Comparison of ENCODE assay signal across 8 cellular contexts in the genomic region with DNA sequence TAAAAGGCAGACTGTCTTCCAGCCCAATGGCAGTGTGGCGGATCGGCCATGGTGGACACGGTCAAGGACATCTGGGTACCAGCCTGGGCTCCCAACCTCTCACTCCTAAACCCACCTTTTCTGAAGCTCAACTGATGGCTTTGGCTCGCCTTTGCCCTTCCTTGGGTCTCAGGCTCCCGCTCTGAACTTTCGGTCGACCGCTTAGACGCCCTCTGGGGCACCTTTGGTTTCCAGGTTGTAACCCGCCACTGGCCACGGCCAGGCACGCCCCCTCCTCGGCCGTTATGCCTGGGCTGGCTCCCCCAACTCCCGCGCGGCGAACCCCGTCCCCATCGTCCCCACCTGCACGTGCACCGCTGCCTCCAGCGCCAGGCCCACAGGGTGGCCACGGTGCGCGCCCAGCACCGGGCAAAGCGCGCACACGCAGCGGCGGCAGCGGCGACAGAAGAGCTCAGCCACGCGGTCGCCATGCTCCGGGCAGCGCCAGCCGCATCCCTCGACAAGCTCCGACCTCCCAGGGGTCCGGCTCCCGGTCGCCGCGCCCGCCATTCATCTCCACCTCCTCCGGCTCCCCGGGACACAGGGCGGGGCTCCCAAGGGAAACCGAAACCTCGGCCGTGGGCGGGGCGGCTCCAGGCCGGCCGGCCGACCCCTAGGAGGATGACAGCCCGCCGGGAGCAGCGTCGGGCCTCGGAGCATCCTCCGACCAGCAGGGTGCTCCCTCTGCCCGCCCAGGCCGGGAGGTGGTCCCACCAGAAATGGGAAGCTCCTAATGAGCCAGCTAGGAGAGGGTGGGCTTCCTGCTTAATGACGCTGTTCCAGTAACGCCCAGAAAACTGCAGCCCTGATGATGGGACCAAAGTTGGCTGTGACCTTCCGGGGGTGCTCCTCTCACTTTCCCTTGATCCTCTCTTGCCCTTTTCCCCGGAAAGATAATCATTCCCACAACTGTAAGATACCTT. TPM values are rescaled to one million over a fixed set of nuclear protein-coding genes. Genes with fewer than 3 reads are reported as not detected.
DNase-seq lines count a peak whose midpoint lies in the region; ATAC-seq, FAIRE-seq and TF ChIP-seq lines count a peak whose summit lies in the region.

TSS of gene TRIM14 (minus strand) at position 583 of the 962 bp plus-strand sequence. CDS start at position 549, 34 bp downstream.

- H4K20me1 ChIP-seq in GM12878 (ENCODE audit: control insufficient read depth, insufficient read depth) = no peaks in the 10 kb centered on the region

- BruUV-seq in GM12878 (replicated peaks; lab: Mats Ljungman, UMichigan) = no TSS peak

- CTCF ChIA-PET in GM12878 (lab: Yijun Ruan, JAX) = interaction anchor here (0.6 to 2.9 kb wide), 28 partner anchors 8 to 500 kb away, joined by 3 to 49 read pairs (median 4); partner anchors contain the start of gene TBC1D2

- TF ChIP-seq CTCF in GM12878 (IDR thresholded peaks at IDR 0.05 in 2 of 3, conservative IDR thresholded peaks at IDR 0.05 in 1 of 3; ENCODE audit: control insufficient read depth in 2 of 3, extremely low read depth in 1 of 3, insufficient read depth in 1 of 3, low read depth in 3 of 3, low read length in 3 of 3) = peak in 2 of 3 experiments; percentile 28 to 44; a peak in 3 of 6 replicates

- no peak for TF ChIP-seq EP300 in GM12878 (IDR thresholded peaks at IDR 0.05; ENCODE audit: borderline replicate concordance in 1 of 2, control insufficient read depth in 1 of 2, low read depth in 2 of 2, low read length in 2 of 2)

- SMC1A ChIA-PET in GM12878 (lab: Charles Lee; ENCODE audit: uncharacterized antibody, unreplicated experiment) = interaction anchor here (0.7 to 2.7 kb wide), 28 partner anchors 10 to 657 kb away, joined by 3 to 26 read pairs (median 4); partner anchors contain the start of gene TBC1D2

- under 1% methylated on average over 59 of the region's 71 CpGs for WGBS in GM12878 (ENCODE audit: insufficient coverage, insufficient replicate concordance, low lambda C conversion rate, missing lambda C conversion rate)

- H3K27me3 ChIP-seq in GM12878 (replicated peaks in 1 of 2; ENCODE audit: control insufficient read depth in 2 of 2, insufficient read depth in 2 of 2, low read length in 1 of 2) (no peaks in the 10 kb centered on the region), iPS-15b (ENCODE audit: control insufficient read depth, insufficient read depth, low read length) (no peaks in the 10 kb centered on the region)

- peak within 1 kb of the TSS; percentile 85 for H2AFZ ChIP-seq in GM12878 (ENCODE audit: control insufficient read depth, low read depth, low read length)

- H3K4me2 ChIP-seq in GM12878 (ENCODE audit: control insufficient read depth, insufficient read depth) = peak within 1 kb of the TSS; percentile 81

- POLR2A ChIA-PET in GM12878 (lab: Charles Lee) = interaction anchor here (0.7 to 2.7 kb wide), 13 partner anchors 10 to 138 kb away, joined by 3 to 17 read pairs (median 5); partner anchors contain the start of genes NANS and TBC1D2

- H3K27ac ChIP-seq in GM12878 (ENCODE audit: control insufficient read depth, insufficient read depth) = peak within 1 kb of the TSS; percentile 90
- H3K27ac ChIP-seq in skin epidermis = peak within 1 kb of the TSS; percentile 72 to 95 (median 87)

- peak; percentile 47 for TF ChIP-seq RAD21 in GM12878 (IDR thresholded peaks at IDR 0.05; ENCODE audit: insufficient read depth, low read depth, low read length)

- ATAC-seq in GM21717 (IDR thresholded peaks at IDR 0.05; ENCODE audit: unreplicated experiment) = peak; percentile 59
- peak; percentile 78 for ATAC-seq in GM12878

- H3K9me3 ChIP-seq in GM12878 (replicated peaks; ENCODE audit: control insufficient read depth, insufficient read depth, low read length) (no peaks in the 10 kb centered on the region), iPS-15b (ENCODE audit: control insufficient read depth, insufficient read depth, low read length) (no peaks in the 10 kb centered on the region)

- H3K4me3 ChIP-seq in GM12878 = peak within 1 kb of the TSS; percentile 77
- peak within 1 kb of the TSS; percentile 75 for H3K4me3 ChIP-seq in iPS-15b (ENCODE audit: low read depth, low read length)
- peak within 1 kb of the TSS; percentile 48 to 82 (median 63) for H3K4me3 ChIP-seq in skin epidermis

- RAD21 ChIA-PET in GM12878 (lab: Charles Lee; ENCODE audit: unreplicated experiment) = interaction anchor here (0.5 to 3.1 kb wide), 22 partner anchors 10 to 196 kb away, joined by 3 to 34 read pairs (median 6); partner anchors contain the start of genes TBC1D2 and TRMO

- H3K4me1 ChIP-seq in GM12878 (ENCODE audit: control insufficient read depth, insufficient read depth, low read length) (peaks cover 25% of the 10 kb centered on the region), iPS-15b (ENCODE audit: control insufficient read depth, insufficient read depth, low read length) (no peaks in the 10 kb centered on the region)

- TF ChIP-seq POLR2A in GM12878 (IDR thresholded peaks at IDR 0.05; ENCODE audit: low read depth, low read length) = peak; percentile 94

- in situ Hi-C loops in GM12878 (cut with MboI) = no loop called here

- peaks cover 23% of the 10 kb centered on the region for H3K79me2 ChIP-seq in GM12878 (ENCODE audit: control insufficient read depth, insufficient read depth, low read length)

- DNase-seq in GF-D8 (lab: John Stamatoyannopoulos, UW) (peak; percentile 52), Kasumi-1 (lab: John Stamatoyannopoulos, UW) (peak; percentile 92 to 94), GM12878 (ENCODE audit: low read depth, low spot score) (no peak), DMS79 (lab: John Stamatoyannopoulos, UW) (no peak)

- intact Hi-C loops in T-helper 2 cell treated with Interferon-gamma antibody and Interleukin-4, amounts not matched to agents 100 ng/mL and 5 ng/mL, for 36 hours (cut with micrococcal nuclease) = loop anchor here (1.0 to 5.0 kb wide), 8 partner anchors 11 to 196 kb away; partner anchors contain the start of genes CORO2A, HEMGN, TBC1D2 and TRMO
- intact Hi-C loops in GM12878 (cut with micrococcal nuclease; ENCODE audit: unreplicated experiment) = loop anchor here (1.0 to 5.0 kb wide), 5 partner anchors 16 to 144 kb away; partner anchors contain the start of gene CORO2A

- H3K9ac ChIP-seq in GM12878 (ENCODE audit: control insufficient read depth, insufficient read depth, low read length) (peak within 1 kb of the TSS; percentile 88), iPS-15b (ENCODE audit: low read depth, low read length) (peak within 1 kb of the TSS; percentile 10)

- FAIRE-seq in GM12878 (lab: Jason Lieb, UNC) = no peak

- H3K36me3 ChIP-seq in GM12878 (ENCODE audit: control insufficient read depth in 2 of 2, insufficient read depth in 2 of 2, low read length in 1 of 2) (peaks cover 0 to 6% of the 10 kb centered on the region in 2 experiments; a peak in 2 of 4 replicates), iPS-15b (ENCODE audit: control insufficient read depth, insufficient read depth, low read length) (no peaks in the 10 kb centered on the region)

TF ChIP-seq in GM12878, 131 proteins besides CTCF, POLR2A, EP300 and RAD21 (continues in another document):
- peak; percentile 46 for TF ChIP-seq KLF5 (IDR thresholded peaks at IDR 0.05; ENCODE audit: partially characterized antibody)
- TF ChIP-seq KAT2A (conservative IDR thresholded peaks at IDR 0.05; ENCODE audit: control insufficient read depth, low read depth, low read length) = no peak
- 0 out of 2 replicates have a peak, but pooled peaks have one; percentile 15 for TF ChIP-seq RUNX3 (IDR thresholded peaks at IDR 0.05; ENCODE audit: low read length)
- TF ChIP-seq, protein P1, sequence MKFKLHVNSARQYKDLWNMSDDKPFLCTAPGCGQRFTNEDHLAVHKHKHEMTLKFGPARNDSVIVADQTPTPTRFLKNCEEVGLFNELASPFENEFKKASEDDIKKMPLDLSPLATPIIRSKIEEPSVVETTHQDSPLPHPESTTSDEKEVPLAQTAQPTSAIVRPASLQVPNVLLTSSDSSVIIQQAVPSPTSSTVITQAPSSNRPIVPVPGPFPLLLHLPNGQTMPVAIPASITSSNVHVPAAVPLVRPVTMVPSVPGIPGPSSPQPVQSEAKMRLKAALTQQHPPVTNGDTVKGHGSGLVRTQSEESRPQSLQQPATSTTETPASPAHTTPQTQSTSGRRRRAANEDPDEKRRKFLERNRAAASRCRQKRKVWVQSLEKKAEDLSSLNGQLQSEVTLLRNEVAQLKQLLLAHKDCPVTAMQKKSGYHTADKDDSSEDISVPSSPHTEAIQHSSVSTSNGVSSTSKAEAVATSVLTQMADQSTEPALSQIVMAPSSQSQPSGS (IDR thresholded peaks at IDR 0.05; ENCODE audit: low read length) = no peak
- TF ChIP-seq, protein P2, sequence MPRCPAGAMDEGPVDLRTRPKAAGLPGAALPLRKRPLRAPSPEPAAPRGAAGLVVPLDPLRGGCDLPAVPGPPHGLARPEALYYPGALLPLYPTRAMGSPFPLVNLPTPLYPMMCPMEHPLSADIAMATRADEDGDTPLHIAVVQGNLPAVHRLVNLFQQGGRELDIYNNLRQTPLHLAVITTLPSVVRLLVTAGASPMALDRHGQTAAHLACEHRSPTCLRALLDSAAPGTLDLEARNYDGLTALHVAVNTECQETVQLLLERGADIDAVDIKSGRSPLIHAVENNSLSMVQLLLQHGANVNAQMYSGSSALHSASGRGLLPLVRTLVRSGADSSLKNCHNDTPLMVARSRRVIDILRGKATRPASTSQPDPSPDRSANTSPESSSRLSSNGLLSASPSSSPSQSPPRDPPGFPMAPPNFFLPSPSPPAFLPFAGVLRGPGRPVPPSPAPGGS (IDR thresholded peaks at IDR 0.05; ENCODE audit: borderline replicate concordance, insufficient read depth, low read depth, low read length, poor library complexity, severe bottlenecking) = no peak
- TF ChIP-seq SMAD1 (IDR thresholded peaks at IDR 0.05; ENCODE audit: low read depth, partially characterized antibody) = no peak

RNA-seq across cellular contexts. Expression of gene TRIM14, which starts in this region (rescaled TPM):
- 87.0 and 88.5 TPM in 2 replicates for total RNA-seq in T-helper 2 cell treated with Interferon-gamma antibody and Interleukin-4, amounts not matched to agents 100 ng/mL and 5 ng/mL, for 36 hours
- 36.1 and 40.9 TPM in 2 replicates for total RNA-seq in GM12878 (2013; cell fraction: nucleolus; rRNA removed)
- 25.1 and 25.2 TPM in 2 replicates for total RNA-seq in GM12878 (2014; rRNA removed)
- 20.3 and 21.2 TPM in 2 replicates for total RNA-seq in GM12878 (2014; rRNA removed; fragmentation: Illumina TruSeq; extraction: Trizol)
- total RNA-seq in GM12878 (2021) = 53.3 and 54.4 TPM in 2 replicates
- polyA plus RNA-seq in GM12878 (2011; ENCODE audit: low read depth) = 15.8 TPM
- 25.9 and 32.7 TPM in 2 replicates for polyA plus RNA-seq in GM12878 (2011; rRNA removed)
- polyA plus RNA-seq in GM12878 (2011; cell fraction: cytosol; rRNA removed) = 31.9 and 34.9 TPM in 2 replicates
- 37.5 and 42.1 TPM in 2 replicates for polyA plus RNA-seq in GM12878 (2011; cell fraction: nucleus; rRNA removed)
- 20.1 and 25.2 TPM in 2 replicates for polyA plus RNA-seq in GM12878 (2012)
- 42.4 and 42.6 TPM in 2 replicates for polyA plus RNA-seq in GM12878 (2014; fragmentation: Illumina TruSeq; extraction: Trizol)
- 10 to 100 TPM in 1 of 2 experiments, 1 to 10 TPM in 1; 8.6 to 10.2 TPM for polyA plus RNA-seq in GM12878 (2014; fragmentation: Nextera tagmentation; extraction: Ambion mirVana)
- 39.6 and 39.7 TPM in 2 replicates for polyA plus RNA-seq in GM12878 (2014; rRNA removed)
- polyA plus RNA-seq in GM12878 (2016; fragmentation: Nextera tagmentation; extraction: Ambion mirVana) = 10 to 100 TPM; 38.7 to 41.2 TPM
- 19.4 and 22.8 TPM in 2 replicates for polyA minus RNA-seq in GM12878 (2011; rRNA and poly(A)+ RNA removed)
- polyA minus RNA-seq in GM12878 (2011; cell fraction: cytosol; rRNA and poly(A)+ RNA removed) = 12.7 and 13.5 TPM in 2 replicates
- polyA minus RNA-seq in GM12878 (2011; cell fraction: nucleus; rRNA and poly(A)+ RNA removed) = 9.3 and 16.3 TPM in 2 replicates

Comparison
In these comparisons a context has a peak if more than half of its experiments do, and no peak if none do; other contexts are left out.
1. DNase-seq: peak in GF-D8 (single experiment) and Kasumi-1 (2 of 2); none in GM12878 (single experiment) and DMS79 (single experiment).
2. Peak in every context shown above with its lines, with median percentiles within 50 percentile points of each other: H3K4me3 ChIP-seq.